ENCODE assay signal across 29 cellular contexts in genomic region chr3:53700441-53700840, GRCh38.
"Had no signal": no experiment of that assay in that cellular context is flagged by ENCODE, and none has a peak within 500 bp of the region (broad histone marks: within the 10 kb centered on the region; RNA-seq: fewer than 3 reads in every experiment).

No MANE protein-coding gene starts in this region.

- H3K27me3 ChIP-seq: ascending aorta, breast epithelium, cardiac muscle cell, dorsolateral prefrontal cortex, foreskin keratinocyte, gastrocnemius medialis, heart left ventricle had no signal

- H3K36me3 ChIP-seq: ascending aorta, breast epithelium, cardiac muscle cell, gastrocnemius medialis, heart left ventricle, WERI-Rb-1 had no signal

- ATAC-seq: activated CD4-positive, CD25-positive, alpha-beta regulatory T cell treated with anti-CD3 and anti-CD28 coated beads, Interleukin-2, amount 50 U/mL, for 24 hours; activated naive CD4-positive, alpha-beta T cell treated with anti-CD3 and anti-CD28 coated beads, Interleukin-2, amount 50 U/mL, for 72 hours; activated T-cell treated with anti-CD3 and anti-CD28 coated beads, Interleukin-2, amount 50 U/mL, for 72 hours; esophagus mucosa; foreskin keratinocyte; gastrocnemius medialis; heart left ventricle; T-helper 17 cell had no signal

- H3K9me3 ChIP-seq: ascending aorta, breast epithelium, gastrocnemius medialis, heart left ventricle had no signal

- H3K27ac ChIP-seq: ascending aorta, breast epithelium, cardiac muscle cell, coronary artery, dorsolateral prefrontal cortex, foreskin keratinocyte, gastrocnemius medialis, heart left ventricle, WERI-Rb-1 had no signal

- H3K4me3 ChIP-seq: ascending aorta, breast epithelium, cardiac muscle cell, coronary artery, dorsolateral prefrontal cortex, gastrocnemius medialis, heart left ventricle had no signal

- H3K4me1 ChIP-seq: ascending aorta, breast epithelium, foreskin keratinocyte, gastrocnemius medialis had no signal

- DNase-seq: activated B cell treated with CpG ODN at 0.5 μM for 24 hours; activated CD4-positive, alpha-beta T cell treated with anti-CD3 and anti-CD28 coated beads for 48 hours; activated CD4-positive, alpha-beta T cell treated with anti-CD3 and anti-CD28 coated beads, Interleukin-2, amount 50 U/mL, for 1 hour; activated CD4-positive, alpha-beta T cell treated with anti-CD3 and anti-CD28 coated beads, Interleukin-2, amount 50 U/mL, for 48 hours; activated CD8-positive, alpha-beta memory T cell treated with anti-CD3 and anti-CD28 coated beads, Interleukin-2, amount 50 U/mL, for 48 hours; activated gamma-delta T cell; activated naive CD4-positive, alpha-beta T cell; activated naive CD4-positive, alpha-beta T cell treated with anti-CD3 and anti-CD28 coated beads, Interleukin-2, amount 10 ng/mL, durations not matched to agents 7 days and 5 days; activated naive CD8-positive, alpha-beta T cell treated with anti-CD3 and anti-CD28 coated beads, Interleukin-2, amount 10 ng/mL, durations not matched to agents 7 days and 5 days; activated T-cell treated with anti-CD3 and anti-CD28 coated beads for 4 hours; activated T-cell treated with anti-CD3 and anti-CD28 coated beads, Interleukin-2, amount 50 U/mL, for 24 hours; activated T-cell treated with anti-CD3 and anti-CD28 coated beads, Interleukin-2, amount 50 U/mL, for 72 hours; dorsolateral prefrontal cortex; effector memory CD4-positive, alpha-beta T cell; endodermal cell; foreskin keratinocyte; gastrocnemius medialis; glutamatergic neuron; T-helper 17 cell; T1000; WERI-Rb-1 had no signal
